8 cellular contexts compared by ENCODE assay signal in the genomic region with DNA sequence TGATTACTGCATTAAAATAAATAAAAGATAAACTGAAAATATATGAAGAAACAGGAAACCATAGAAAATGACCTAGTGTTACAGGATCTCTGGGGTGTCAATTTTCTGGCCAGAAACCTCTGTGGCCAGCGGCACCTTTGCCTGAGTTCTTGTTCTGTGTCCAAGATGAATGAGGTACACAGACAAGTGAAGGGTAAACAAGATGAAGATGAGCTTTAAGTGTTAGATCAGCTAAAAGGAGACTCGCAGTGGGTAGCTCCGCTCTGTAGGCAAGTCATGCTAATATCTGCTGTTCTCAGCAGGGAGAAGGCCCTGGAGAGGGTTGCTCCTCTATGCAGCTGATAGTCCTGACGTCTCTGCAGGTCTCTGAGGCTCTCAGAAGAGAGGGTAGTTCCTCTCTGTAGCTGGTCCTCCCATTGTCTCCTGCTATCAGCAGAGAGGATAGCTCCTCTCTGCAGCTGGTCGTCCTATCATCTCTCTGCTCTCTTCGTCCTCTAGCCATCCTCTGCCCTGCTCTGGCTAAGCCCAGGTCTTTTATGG. TPM values are rescaled to one million over a fixed set of nuclear protein-coding genes. Genes with fewer than 3 reads are reported as not detected.
DNase-seq lines count a peak whose midpoint lies in the region; ATAC-seq and TF ChIP-seq lines count a peak whose summit lies in the region.

No MANE protein-coding gene starts in this region.

- TF ChIP-seq CTCF in MCF 10A (IDR thresholded peaks at IDR 0.05; ENCODE audit: unreplicated experiment): no peak

- ATAC-seq in CD4-positive, CD25-positive, alpha-beta regulatory T cell (ENCODE audit: low read depth in 2 of 2): no peak
- ATAC-seq in HG03460 (IDR thresholded peaks at IDR 0.05; ENCODE audit: unreplicated experiment) (peak; percentile 13), GM19467 (IDR thresholded peaks at IDR 0.05; ENCODE audit: unreplicated experiment) (no peak), GM18870 (IDR thresholded peaks at IDR 0.05; ENCODE audit: unreplicated experiment) (no peak)
- ATAC-seq in naive thymus-derived CD8-positive, alpha-beta T cell: no peak

- H3K36me3 Mint-ChIP-seq in CD4-positive, CD25-positive, alpha-beta regulatory T cell: no peaks in the 10 kb centered on the region
- no peaks in the 10 kb centered on the region for H3K36me3 Mint-ChIP-seq in MCF 10A (ENCODE audit: insufficient read depth, unreplicated experiment)
- no peaks in the 10 kb centered on the region for H3K36me3 Mint-ChIP-seq in naive thymus-derived CD8-positive, alpha-beta T cell

- POLR2A ChIA-PET in MCF 10A (lab: Yijun Ruan, JAX): interaction anchor here (0.5 to 3.6 kb wide), 6 partner anchors 13 to 436 kb away, joined by 3 to 24 read pairs (median 8); a partner anchor contains a TSS
- POLR2A ChIA-PET in naive thymus-derived CD8-positive, alpha-beta T cell (lab: Charles Lee): interaction anchor here (0.9 to 1.5 kb wide), 2 partner anchors 12 to 51 kb away, joined by 3 read pairs; a partner anchor contains a TSS

- no peaks in the 10 kb centered on the region for H3K27me3 ChIP-seq in CD4-positive, CD25-positive, alpha-beta regulatory T cell (ENCODE audit: control insufficient read depth, insufficient read depth, low read length)

- H3K4me1 Mint-ChIP-seq in CD4-positive, CD25-positive, alpha-beta regulatory T cell: peaks cover 0 to 12% (median 7%) of the 10 kb centered on the region in 4 donors
- H3K4me1 Mint-ChIP-seq in MCF 10A (ENCODE audit: insufficient read depth, unreplicated experiment): peaks cover 7% of the 10 kb centered on the region
- peaks cover 7 to 18% (median 10%) of the 10 kb centered on the region in 4 donors for H3K4me1 Mint-ChIP-seq in naive thymus-derived CD8-positive, alpha-beta T cell

- H3K27me3 Mint-ChIP-seq in CD4-positive, CD25-positive, alpha-beta regulatory T cell: no peaks in the 10 kb centered on the region
- no peaks in the 10 kb centered on the region for H3K27me3 Mint-ChIP-seq in MCF 10A (ENCODE audit: insufficient read depth, unreplicated experiment)
- no peaks in the 10 kb centered on the region for H3K27me3 Mint-ChIP-seq in naive thymus-derived CD8-positive, alpha-beta T cell

- H3K9me3 Mint-ChIP-seq in CD4-positive, CD25-positive, alpha-beta regulatory T cell: no peaks in the 10 kb centered on the region
- H3K9me3 Mint-ChIP-seq in MCF 10A (ENCODE audit: unreplicated experiment): no peaks in the 10 kb centered on the region
- H3K9me3 Mint-ChIP-seq in naive thymus-derived CD8-positive, alpha-beta T cell: no peaks in the 10 kb centered on the region

- no peaks in the 10 kb centered on the region for H3K9me3 ChIP-seq in CD4-positive, CD25-positive, alpha-beta regulatory T cell (ENCODE audit: control insufficient read depth in 2 of 2, low read length in 2 of 2)

- peak overlapping the region; percentile 67 to 91 (median 88) for H3K4me3 Mint-ChIP-seq in CD4-positive, CD25-positive, alpha-beta regulatory T cell
- peak overlapping the region; percentile 64 for H3K4me3 Mint-ChIP-seq in MCF 10A (ENCODE audit: unreplicated experiment)
- peak overlapping the region; percentile 75 to 91 (median 86) for H3K4me3 Mint-ChIP-seq in naive thymus-derived CD8-positive, alpha-beta T cell

- peak overlapping the region in 1 of 3 donors; percentile 71 for H3K27ac Mint-ChIP-seq in CD4-positive, CD25-positive, alpha-beta regulatory T cell
- no peak overlapping the region for H3K27ac Mint-ChIP-seq in MCF 10A (ENCODE audit: low read depth, unreplicated experiment)
- peak overlapping the region in 5 of 10 donors; percentile 39 to 78 (median 57) for H3K27ac Mint-ChIP-seq in naive thymus-derived CD8-positive, alpha-beta T cell

- peak overlapping the region; percentile 54 for H3K4me3 ChIP-seq in CD4-positive, CD25-positive, alpha-beta regulatory T cell (ENCODE audit: low read depth, low read length)

- peaks cover 14% of the 10 kb centered on the region for H3K4me1 ChIP-seq in CD4-positive, CD25-positive, alpha-beta regulatory T cell (ENCODE audit: control insufficient read depth, insufficient read depth, low read length, poor library complexity, severe bottlenecking)

- H3K27ac ChIP-seq in CD4-positive, CD25-positive, alpha-beta regulatory T cell (ENCODE audit: insufficient read depth, low read length, poor library complexity, severe bottlenecking): no peak overlapping the region

- BruUV-seq in MCF 10A (replicated peaks; lab: Mats Ljungman, UMichigan): no TSS peak

- DNase-seq in CD4-positive, CD25-positive, alpha-beta regulatory T cell: no peak
- DNase-seq in MCF 10A (ENCODE audit: unreplicated experiment): no peak
- DNase-seq in naive thymus-derived CD8-positive, alpha-beta T cell: no peak
- DNase-seq in GOT3 (lab: John Stamatoyannopoulos, UW): no peak
- no peak for DNase-seq in RPMI8226

- no peaks in the 10 kb centered on the region for H3K36me3 ChIP-seq in CD4-positive, CD25-positive, alpha-beta regulatory T cell (ENCODE audit: control insufficient read depth, insufficient read depth, low read length)

- intact Hi-C loops in MCF 10A (cut with micrococcal nuclease): no loop called here

- CTCF ChIA-PET in MCF 10A (lab: Yijun Ruan, JAX): interaction anchor here (1.2 to 4.8 kb wide), 3 partner anchors 11 to 451 kb away, joined by 3 to 36 read pairs (median 4); no protein-coding TSS in a partner anchor

RNA-seq across cellular contexts. Expression of a gene that starts 35.9 kb away (rescaled TPM):
- 13.3 TPM for total RNA-seq in CD4-positive, CD25-positive, alpha-beta regulatory T cell
- 1 to 10 TPM; 8.2 to 9.6 (median 8.9) TPM for polyA plus RNA-seq in CD4-positive, CD25-positive, alpha-beta regulatory T cell
- total RNA-seq in MCF 10A (2022): 12.9 and 14.6 TPM in 2 replicates
- total RNA-seq in naive thymus-derived CD8-positive, alpha-beta T cell: 1 to 10 TPM; 9.4 to 9.5 TPM
- polyA plus RNA-seq in naive thymus-derived CD8-positive, alpha-beta T cell: 1 to 10 TPM; 5.1 to 8.4 (median 5.4) TPM

RNA-seq across cellular contexts. Expression of a gene that starts 36.3 kb away (rescaled TPM):
- 1.4 TPM for total RNA-seq in CD4-positive, CD25-positive, alpha-beta regulatory T cell
- 1 to 10 TPM in 1 of 4 donors, under 1 TPM in 3; 0.38 to 1.2 (median 0.72) TPM for polyA plus RNA-seq in CD4-positive, CD25-positive, alpha-beta regulatory T cell
- total RNA-seq in MCF 10A (2022): 3.2 and 4.6 TPM in 2 replicates
- under 1 TPM; 0.42 to 0.96 TPM for total RNA-seq in naive thymus-derived CD8-positive, alpha-beta T cell
- polyA plus RNA-seq in naive thymus-derived CD8-positive, alpha-beta T cell: under 1 TPM; 0.24 to 0.71 (median 0.54) TPM

RNA-seq across cellular contexts. Expression of a gene that starts 51.7 kb away (rescaled TPM):
- total RNA-seq in CD4-positive, CD25-positive, alpha-beta regulatory T cell: 161 TPM
- 100 to 1,000 TPM; 105 to 149 (median 127) TPM for polyA plus RNA-seq in CD4-positive, CD25-positive, alpha-beta regulatory T cell
- 6.0 and 6.2 TPM in 2 replicates for total RNA-seq in MCF 10A (2022)
- 10 to 100 TPM; 79.3 to 80.5 TPM for total RNA-seq in naive thymus-derived CD8-positive, alpha-beta T cell
- polyA plus RNA-seq in naive thymus-derived CD8-positive, alpha-beta T cell: 100 to 1,000 TPM; 106 to 196 (median 182) TPM

Comparison
In these comparisons a context has a peak if more than half of its experiments do, and no peak if none do; other contexts are left out.
1. RNA of a gene that starts 51.7 kb away (total RNA-seq): 161 TPM in CD4-positive, CD25-positive, alpha-beta regulatory T cell (single experiment) and 79.3 to 80.5 TPM in naive thymus-derived CD8-positive, alpha-beta T cell; 6.0 to 6.2 TPM in MCF 10A; every median in the first group is over 10 times any median in the second.
2. Peak in every context shown above with its lines, with median percentiles within 50 percentile points of each other: H3K4me3 Mint-ChIP-seq.